In the genomic region with DNA sequence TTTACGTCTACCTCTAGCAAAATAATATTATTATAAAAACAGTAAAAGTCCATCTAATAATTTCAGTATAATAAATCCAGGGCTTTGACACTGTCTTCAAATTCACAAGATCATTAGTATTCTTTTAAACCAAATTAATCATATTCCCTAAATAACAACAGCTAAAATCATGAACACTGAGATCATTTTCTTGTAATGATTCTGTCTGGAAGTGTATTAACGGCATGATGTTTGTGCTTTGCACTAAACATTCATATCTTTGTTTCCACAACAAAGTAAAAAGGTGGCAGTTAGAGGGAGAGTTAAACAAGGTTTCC, we compare ENCODE assay signal across 8 cellular contexts. TPM values are rescaled to one million over a fixed set of nuclear protein-coding genes. Genes with fewer than 3 reads are reported as not detected.
A peak's percentile ranks its signal among the peaks of the same experiment; 100 is the strongest.
DNase-seq lines count a peak whose midpoint lies in the region; ATAC-seq and TF ChIP-seq lines count a peak whose summit lies in the region.

No MANE protein-coding gene starts in this region.

- TF ChIP-seq CTCF in DOHH2 (IDR thresholded peaks at IDR 0.05; ENCODE audit: low read depth, low read length, poor library complexity, severe bottlenecking) (no peak), RWPE2 (IDR thresholded peaks at IDR 0.05; ENCODE audit: poor library complexity, severe bottlenecking) (no peak), esophagus muscularis mucosa (IDR thresholded peaks at IDR 0.05) (no peak)

- no peak overlapping the region for H3K18ac ChIP-seq in trophoblast cell (ENCODE audit: low read length)

- no peak overlapping the region for H3K4ac ChIP-seq in trophoblast cell (ENCODE audit: low read depth, low read length)

- DNase-seq in RWPE2 (ENCODE audit: low spot score) (no peak), esophagus muscularis mucosa (ENCODE audit: extremely low spot score) (no peak), trophoblast cell (peak in 1 of 2 donors; percentile 13), left lobe of liver (ENCODE audit: low spot score) (no peak), NAMALWA (ENCODE audit: low spot score) (no peak)
- no peak for DNase-seq in activated CD4-positive, alpha-beta T cell treated with anti-CD3 and anti-CD28 coated beads, Interleukin-2, amount 50 U/mL, for 48 hours

- peak overlapping the region; percentile 37 for H3K27ac ChIP-seq in DOHH2 (ENCODE audit: low read depth, low read length)
- peak overlapping the region; percentile 33 for H3K27ac ChIP-seq in RWPE2 (ENCODE audit: poor library complexity, severe bottlenecking)
- H3K27ac ChIP-seq in esophagus muscularis mucosa (replicated peaks in 1 of 4): peak overlapping the region; percentile 88 to 92 (median 90)
- H3K27ac ChIP-seq in trophoblast cell (ENCODE audit: low read depth, low read length): no peak overlapping the region

- no peak for TF ChIP-seq POLR2A in esophagus muscularis mucosa (IDR thresholded peaks at IDR 0.05; ENCODE audit: low read depth)

- H3K4me2 ChIP-seq in DOHH2 (ENCODE audit: low read length) (peak overlapping the region; percentile 76), trophoblast cell (ENCODE audit: low read length) (peak overlapping the region; percentile 87)

- H3K14ac ChIP-seq in trophoblast cell (ENCODE audit: low read length): no peak overlapping the region

- no peaks in the 10 kb centered on the region for H3K27me3 ChIP-seq in DOHH2 (ENCODE audit: control insufficient read depth, low read length)
- no peaks in the 10 kb centered on the region for H3K27me3 ChIP-seq in RWPE2 (ENCODE audit: insufficient read depth, poor library complexity, severe bottlenecking)
- H3K27me3 ChIP-seq in esophagus muscularis mucosa: no peaks in the 10 kb centered on the region
- H3K27me3 ChIP-seq in trophoblast cell (ENCODE audit: insufficient read depth, low read length): no peaks in the 10 kb centered on the region

- H3K79me1 ChIP-seq in trophoblast cell (ENCODE audit: low read length): peaks cover 7% of the 10 kb centered on the region

- H3F3A ChIP-seq in DOHH2 (ENCODE audit: control insufficient read depth, insufficient read depth): 0 out of 2 replicates have a peak, but pooled peaks cover 7% of the 10 kb centered on the region

- no peaks in the 10 kb centered on the region for H3K9me2 ChIP-seq in DOHH2 (replicated peaks; ENCODE audit: control insufficient read depth, low read length)

- intact Hi-C loops in esophagus muscularis mucosa (cut with DNase I): no loop called here

- no peak overlapping the region for H3K9ac ChIP-seq in trophoblast cell (ENCODE audit: low read length)

- peak overlapping the region; percentile 76 for H2BK120ac ChIP-seq in trophoblast cell (ENCODE audit: insufficient read depth, low read length, poor library complexity)

- peaks cover 70% of the 10 kb centered on the region for H3K79me2 ChIP-seq in DOHH2 (ENCODE audit: control insufficient read depth, low read length)
- H3K79me2 ChIP-seq in trophoblast cell (ENCODE audit: control insufficient read depth, insufficient read depth, low read length, poor library complexity): peaks cover 5% of the 10 kb centered on the region

- H3K4me3 ChIP-seq in DOHH2 (ENCODE audit: low read length) (peak overlapping the region; percentile 75), RWPE2 (ENCODE audit: severe bottlenecking) (no peak overlapping the region), esophagus muscularis mucosa (peak overlapping the region; percentile 62 to 78 (median 64)), trophoblast cell (ENCODE audit: low read depth, low read length) (no peak overlapping the region)

- 44% methylated on average over 2 of the region's 2 CpGs for WGBS in esophagus muscularis mucosa
- no CpG with 5 or more reads among the region's 2 CpGs for WGBS in trophoblast cell (ENCODE audit: extremely low coverage, insufficient coverage, insufficient read length)

- no peak overlapping the region for H4K12ac ChIP-seq in trophoblast cell (ENCODE audit: low read depth, low read length)

- peaks cover 9% of the 10 kb centered on the region; the same call in 1 of the 2 replicates for H4K20me1 ChIP-seq in DOHH2 (ENCODE audit: control insufficient read depth, insufficient read depth, low read depth, low read length)

- peak overlapping the region; percentile 93 for H4K91ac ChIP-seq in trophoblast cell (ENCODE audit: low read depth, low read length)

- no peak overlapping the region for H2AK5ac ChIP-seq in trophoblast cell (ENCODE audit: low read length)

- H3K36me3 ChIP-seq in DOHH2 (ENCODE audit: control insufficient read depth, low read length) (peaks cover 17% of the 10 kb centered on the region), RWPE2 (ENCODE audit: low read depth) (0 out of 2 replicates have a peak, but pooled peaks cover 4% of the 10 kb centered on the region), esophagus muscularis mucosa (no peaks in the 10 kb centered on the region), trophoblast cell (ENCODE audit: control insufficient read depth in 1 of 2, insufficient read depth in 2 of 2, low read length in 2 of 2) (peaks cover 0 to 1% of the 10 kb centered on the region in 2 experiments)

- no peak overlapping the region for H4K8ac ChIP-seq in trophoblast cell (ENCODE audit: low read depth, low read length)

- H3K4me1 ChIP-seq in DOHH2 (ENCODE audit: control insufficient read depth, low read length) (peaks cover 50% of the 10 kb centered on the region), RWPE2 (ENCODE audit: insufficient read depth, poor library complexity, severe bottlenecking) (peaks cover 28% of the 10 kb centered on the region), esophagus muscularis mucosa (peaks cover 16 to 30% (median 21%) of the 10 kb centered on the region in 4 donors), trophoblast cell (ENCODE audit: control insufficient read depth in 1 of 2, insufficient read depth in 2 of 2, low read length in 2 of 2) (no peaks in the 10 kb centered on the region)

- H2BK5ac ChIP-seq in trophoblast cell (ENCODE audit: low read depth, low read length, poor library complexity): no peak overlapping the region

- ATAC-seq in RWPE2 (ENCODE audit: low read depth): no peak
- no peak for ATAC-seq in left lobe of liver
- ATAC-seq in GM21786 (IDR thresholded peaks at IDR 0.05; ENCODE audit: unreplicated experiment): no peak

- no peak overlapping the region for H2BK12ac ChIP-seq in trophoblast cell (ENCODE audit: low read length)

- no peak for TF ChIP-seq EP300 in esophagus muscularis mucosa (IDR thresholded peaks at IDR 0.05)

- H3K9me3 ChIP-seq in DOHH2 (ENCODE audit: control insufficient read depth, insufficient read depth, low read length): no peaks in the 10 kb centered on the region
- H3K9me3 ChIP-seq in RWPE2 (ENCODE audit: severe bottlenecking): no peaks in the 10 kb centered on the region
- no peaks in the 10 kb centered on the region for H3K9me3 ChIP-seq in esophagus muscularis mucosa
- no peaks in the 10 kb centered on the region for H3K9me3 ChIP-seq in trophoblast cell (ENCODE audit: insufficient read depth, low read depth, low read length)

- no peak overlapping the region for H2AFZ ChIP-seq in trophoblast cell (ENCODE audit: insufficient read depth, low read length, poor library complexity)

- no peak overlapping the region for H3K23ac ChIP-seq in trophoblast cell (ENCODE audit: low read length)

RNA-seq across cellular contexts. Expression of gene HIVEP2, which starts 18.8 kb away (rescaled TPM):
- total RNA-seq in esophagus muscularis mucosa: 10 to 100 TPM; 20.3 to 29.3 (median 22.1) TPM
- polyA plus RNA-seq in trophoblast cell (2013): 4.3 and 4.6 TPM in 2 replicates
- total RNA-seq in left lobe of liver: 3.0 TPM

Comparison
In these comparisons a context has a peak if more than half of its experiments do, and no peak if none do; other contexts are left out.
1. H3K4me3 ChIP-seq: peak in DOHH2 (single experiment) and esophagus muscularis mucosa (4 of 4); none in RWPE2 (single experiment) and trophoblast cell (single experiment).